In genomic region chr4:79030973-79031372, GRCh38 we compare ENCODE assay signal across 34 cellular contexts.
"Had no signal": no experiment of that assay in that cellular context is flagged by ENCODE, and none has a peak within 500 bp of the region (broad histone marks: within the 10 kb centered on the region; RNA-seq: fewer than 3 reads in every experiment).

No MANE protein-coding gene starts in this region.

- H3K36me3 ChIP-seq: adrenal gland, brain microvascular endothelial cell, breast epithelium had no signal

- H3K9me3 ChIP-seq: adrenal gland, body of pancreas, breast epithelium had no signal

- H3K4me1 ChIP-seq: adrenal gland, body of pancreas, breast epithelium had no signal

- H3K27me3 ChIP-seq: adrenal gland, body of pancreas, brain microvascular endothelial cell, breast epithelium had no signal

- H3K27me3 Mint-ChIP-seq: activated B cell treated with CpG ODN at 0.5 μM for 24 hours had no signal

- H3K27ac Mint-ChIP-seq: activated B cell treated with CpG ODN at 0.5 μM for 24 hours; activated CD4-positive, alpha-beta memory T cell treated with anti-CD3 and anti-CD28 coated beads for 36 hours; activated CD4-positive, alpha-beta T cell treated with anti-CD3 and anti-CD28 coated beads, Interleukin-2, amount 10 ng/mL, durations not matched to agents 24 days and 14 days; activated CD8-positive, alpha-beta T cell treated with anti-CD3 and anti-CD28 coated beads for 36 hours; activated naive CD4-positive, alpha-beta T cell treated with anti-CD3 and anti-CD28 coated beads for 36 hours; activated naive CD4-positive, alpha-beta T cell treated with anti-CD3 and anti-CD28 coated beads, Interleukin-2, amount 50 U/mL, for 72 hours; activated naive CD8-positive, alpha-beta T cell treated with anti-CD3 and anti-CD28 coated beads for 36 hours; activated T-cell treated with anti-CD3 and anti-CD28 coated beads, Interleukin-2, amount 50 U/mL, for 72 hours; activated T-helper 2 cell treated with anti-CD3 and anti-CD28 coated beads, Interferon-gamma antibody, Interleukin-2, Interleukin-4, amounts not matched to agents 10 μg/mL and 5 μg/mL and 100 μg/mL, durations not matched to agents 14 hours and 24 hours and 36 hours; T-helper 1 cell treated with Interleukin-12 subunit alpha and Interleukin-12 subunit beta and Interleukin-4 antibody, amounts not matched to agents 30 μg/mL and 1 μg/mL, for 36 hours; T-helper 2 cell treated with Interferon-gamma antibody and Interleukin-4, amounts not matched to agents 5 μg/mL and 100 μg/mL, for 36 hours had no signal

- DNase-seq: activated B cell treated with CpG ODN at 0.5 μM for 24 hours; activated CD4-positive, alpha-beta memory T cell treated with anti-CD3 and anti-CD28 coated beads for 36 hours; activated CD4-positive, alpha-beta T cell treated with anti-CD3 and anti-CD28 coated beads for 4 hours; activated CD4-positive, alpha-beta T cell treated with anti-CD3 and anti-CD28 coated beads, Interleukin-2, amount 10 ng/mL, durations not matched to agents 24 days and 14 days; activated CD4-positive, alpha-beta T cell treated with anti-CD3 and anti-CD28 coated beads, Interleukin-2, amount 50 U/mL, for 1 hour; activated CD4-positive, alpha-beta T cell treated with anti-CD3 and anti-CD28 coated beads, Interleukin-2, amount 50 U/mL, for 4 hours; activated CD4-positive, CD25-positive, alpha-beta regulatory T cell treated with anti-CD3 and anti-CD28 coated beads, Interleukin-2, amount 50 U/mL, for 72 hours; activated CD8-positive, alpha-beta memory T cell treated with anti-CD3 and anti-CD28 coated beads, Interleukin-2, amount 50 U/mL, for 4 hours; activated CD8-positive, alpha-beta T cell treated with anti-CD3 and anti-CD28 coated beads for 36 hours; activated effector memory CD4-positive, alpha-beta T cell treated with Interleukin-2 at 50 U/mL for 16 hours; activated gamma-delta T cell treated with Interleukin-2 at 50 U/mL for 16 hours; activated naive CD4-positive, alpha-beta T cell; activated naive CD4-positive, alpha-beta T cell treated with anti-CD3 and anti-CD28 coated beads for 36 hours; activated naive CD4-positive, alpha-beta T cell treated with anti-CD3 and anti-CD28 coated beads, Interleukin-2, amount 50 U/mL, for 16 hours; activated naive CD8-positive, alpha-beta T cell treated with anti-CD3 and anti-CD28 coated beads for 36 hours; activated T-cell treated with anti-CD3 and anti-CD28 coated beads for 4 hours; activated T-cell treated with anti-CD3 and anti-CD28 coated beads, Interleukin-2, amount 50 U/mL, for 1 hour; activated T-cell treated with anti-CD3 and anti-CD28 coated beads, Interleukin-2, amount 50 U/mL, for 4 hours; activated T-cell treated with anti-CD3 and anti-CD28 coated beads, Interleukin-2, amount 50 U/mL, for 72 hours; adrenal gland; amniotic stem cell; aorta; body of pancreas; brain microvascular endothelial cell; central memory CD4-positive, alpha-beta T cell; T-helper 1 cell; T-helper 2 cell; T-helper 9 cell had no signal

- H3K4me3 ChIP-seq: adrenal gland, body of pancreas, breast epithelium had no signal

- H3K9me3 Mint-ChIP-seq: activated CD4-positive, alpha-beta memory T cell treated with anti-CD3 and anti-CD28 coated beads for 36 hours; activated CD4-positive, alpha-beta T cell treated with anti-CD3 and anti-CD28 coated beads, Interleukin-2, amount 10 ng/mL, durations not matched to agents 24 days and 14 days; activated CD8-positive, alpha-beta T cell treated with anti-CD3 and anti-CD28 coated beads for 36 hours; activated naive CD4-positive, alpha-beta T cell treated with anti-CD3 and anti-CD28 coated beads for 36 hours; activated naive CD4-positive, alpha-beta T cell treated with anti-CD3 and anti-CD28 coated beads, Interleukin-2, amount 50 U/mL, for 72 hours; activated naive CD8-positive, alpha-beta T cell treated with anti-CD3 and anti-CD28 coated beads for 36 hours; activated T-cell treated with anti-CD3 and anti-CD28 coated beads, Interleukin-2, amount 50 U/mL, for 4 hours; activated T-cell treated with anti-CD3 and anti-CD28 coated beads, Interleukin-2, amount 50 U/mL, for 72 hours; activated T-helper 2 cell treated with anti-CD3 and anti-CD28 coated beads, Interferon-gamma antibody, Interleukin-2, Interleukin-4, amounts not matched to agents 10 μg/mL and 5 μg/mL and 100 μg/mL, durations not matched to agents 14 hours and 24 hours and 36 hours; T-helper 1 cell treated with Interleukin-12 subunit alpha and Interleukin-12 subunit beta and Interleukin-4 antibody, amounts not matched to agents 30 μg/mL and 1 μg/mL, for 36 hours; T-helper 2 cell treated with Interferon-gamma antibody and Interleukin-4, amounts not matched to agents 5 μg/mL and 100 μg/mL, for 36 hours had no signal

- H3K27ac ChIP-seq: adrenal gland, body of pancreas, brain microvascular endothelial cell, breast epithelium, VCaP had no signal

- H3K36me3 Mint-ChIP-seq: activated CD4-positive, alpha-beta memory T cell treated with anti-CD3 and anti-CD28 coated beads for 36 hours; activated naive CD4-positive, alpha-beta T cell treated with anti-CD3 and anti-CD28 coated beads, Interleukin-2, amount 50 U/mL, for 72 hours; activated naive CD8-positive, alpha-beta T cell treated with anti-CD3 and anti-CD28 coated beads for 36 hours had no signal

- ATAC-seq: activated CD8-positive, alpha-beta T cell treated with anti-CD3 and anti-CD28 coated beads for 36 hours; activated naive CD4-positive, alpha-beta T cell treated with anti-CD3 and anti-CD28 coated beads, Interleukin-2, amount 50 U/mL, for 72 hours; activated T-cell treated with anti-CD3 and anti-CD28 coated beads, Interleukin-2, amount 50 U/mL, for 4 hours; activated T-cell treated with anti-CD3 and anti-CD28 coated beads, Interleukin-2, amount 50 U/mL, for 72 hours; body of pancreas had no signal

- H3K4me3 Mint-ChIP-seq: activated B cell treated with CpG ODN at 0.5 μM for 24 hours; activated CD4-positive, alpha-beta memory T cell treated with anti-CD3 and anti-CD28 coated beads for 36 hours; activated CD4-positive, alpha-beta T cell treated with anti-CD3 and anti-CD28 coated beads, Interleukin-2, amount 10 ng/mL, durations not matched to agents 24 days and 14 days; activated CD8-positive, alpha-beta T cell treated with anti-CD3 and anti-CD28 coated beads for 36 hours; activated naive CD4-positive, alpha-beta T cell treated with anti-CD3 and anti-CD28 coated beads for 36 hours; activated naive CD8-positive, alpha-beta T cell treated with anti-CD3 and anti-CD28 coated beads for 36 hours; activated T-cell treated with anti-CD3 and anti-CD28 coated beads, Interleukin-2, amount 50 U/mL, for 4 hours; activated T-cell treated with anti-CD3 and anti-CD28 coated beads, Interleukin-2, amount 50 U/mL, for 72 hours; T-helper 1 cell treated with Interleukin-12 subunit alpha and Interleukin-12 subunit beta and Interleukin-4 antibody, amounts not matched to agents 30 μg/mL and 1 μg/mL, for 36 hours; T-helper 2 cell treated with Interferon-gamma antibody and Interleukin-4, amounts not matched to agents 5 μg/mL and 100 μg/mL, for 36 hours had no signal

- H3K4me1 Mint-ChIP-seq: activated B cell treated with CpG ODN at 0.5 μM for 24 hours; activated CD4-positive, alpha-beta T cell treated with anti-CD3 and anti-CD28 coated beads, Interleukin-2, amount 10 ng/mL, durations not matched to agents 24 days and 14 days; activated naive CD8-positive, alpha-beta T cell treated with anti-CD3 and anti-CD28 coated beads for 36 hours had no signal
